In genomic region chr3:130517541-130517940, GRCh38 we compare ENCODE assay signal across 14 cellular contexts. TPM values are rescaled to one million over a fixed set of nuclear protein-coding genes. Genes with fewer than 3 reads are reported as not detected.
DNase-seq lines count a peak whose midpoint lies in the region; ATAC-seq and TF ChIP-seq lines count a peak whose summit lies in the region.
"Had no signal": no experiment of that assay in that cellular context is flagged by ENCODE, and none has a peak within 500 bp of the region (broad histone marks: within the 10 kb centered on the region; RNA-seq: fewer than 3 reads in every experiment).

No MANE protein-coding gene starts in this region.

- H3K9me3 ChIP-seq in SK-N-MC (ENCODE audit: low read depth, low read length), result no peaks in the 10 kb centered on the region

- H3K27ac Mint-ChIP-seq in glutamatergic neuron (ENCODE audit: unreplicated experiment) (no peak overlapping the region), mesothelial cell of epicardium (peak overlapping the region; percentile 70)
- no peak overlapping the region for H3K27ac Mint-ChIP-seq in activated CD8-positive, alpha-beta memory T cell treated with anti-CD3 and anti-CD28 coated beads, Interleukin-2, amount 10 ng/mL, durations not matched to agents 7 days and 5 days

- H3K27me3 Mint-ChIP-seq in glutamatergic neuron (ENCODE audit: unreplicated experiment) (peaks cover 13% of the 10 kb centered on the region), mesothelial cell of epicardium (ENCODE audit: low read depth) (peaks cover 46% of the 10 kb centered on the region)
- peaks cover 55% of the 10 kb centered on the region for H3K27me3 Mint-ChIP-seq in activated CD8-positive, alpha-beta memory T cell treated with anti-CD3 and anti-CD28 coated beads, Interleukin-2, amount 10 ng/mL, durations not matched to agents 7 days and 5 days

- ATAC-seq in GM18517 (IDR thresholded peaks at IDR 0.05; ENCODE audit: unreplicated experiment), result no peak
- ATAC-seq in activated CD8-positive, alpha-beta memory T cell treated with anti-CD3 and anti-CD28 coated beads, Interleukin-2, amount 10 ng/mL, durations not matched to agents 7 days and 5 days, result no peak

- H3K4me1 Mint-ChIP-seq in glutamatergic neuron (ENCODE audit: low read depth, unreplicated experiment) (peaks cover 7% of the 10 kb centered on the region), mesothelial cell of epicardium (peaks cover 12% of the 10 kb centered on the region)
- H3K4me1 Mint-ChIP-seq in activated CD8-positive, alpha-beta memory T cell treated with anti-CD3 and anti-CD28 coated beads, Interleukin-2, amount 10 ng/mL, durations not matched to agents 7 days and 5 days, result no peaks in the 10 kb centered on the region

- no peak for TF ChIP-seq CTCF in glutamatergic neuron (IDR thresholded peaks at IDR 0.05; ENCODE audit: partially characterized antibody, unreplicated experiment)
- TF ChIP-seq CTCF in mesothelial cell of epicardium (IDR thresholded peaks at IDR 0.05; ENCODE audit: unreplicated experiment), result no peak

- no peak overlapping the region for H3K27ac ChIP-seq in SK-N-MC
- H3K27ac ChIP-seq: WERI-Rb-1 had no signal

- peak; percentile 53 for DNase-seq in AG08395 (ENCODE audit: low spot score)
- DNase-seq in SK-N-MC (ENCODE audit: low read depth, low spot score), result no peak
- DNase-seq in glutamatergic neuron, result no peak
- no peak for DNase-seq in mesothelial cell of epicardium (ENCODE audit: low spot score in 2 of 2, unreplicated experiment in 2 of 2)
- DNase-seq in NK-92 (lab: John Stamatoyannopoulos, UW; ENCODE audit: unreplicated experiment), result no peak
- DNase-seq in A172 (ENCODE audit: low spot score), result no peak
- DNase-seq in activated CD8-positive, alpha-beta memory T cell treated with anti-CD3 and anti-CD28 coated beads, Interleukin-2, amount 10 ng/mL, durations not matched to agents 7 days and 5 days, result no peak
- DNase-seq: activated CD8-positive, alpha-beta memory T cell treated with anti-CD3 and anti-CD28 coated beads, Interleukin-2, amount 50 U/mL, for 4 hours; GOT3; IMR-90; NCI-H526 treated with DMSO at 0.1 percent for 48 hours; SIG-M5; WERI-Rb-1 had no signal

- H3K4me3 ChIP-seq in SK-N-MC, result peak overlapping the region; percentile 55

- H3K36me3 ChIP-seq in SK-N-MC (ENCODE audit: insufficient read depth, low read length), result no peaks in the 10 kb centered on the region
- H3K36me3 ChIP-seq: WERI-Rb-1 had no signal

- no peak overlapping the region for H3K9ac ChIP-seq in SK-N-MC (ENCODE audit: insufficient read length)

- CTCF ChIA-PET in activated CD8-positive, alpha-beta memory T cell treated with anti-CD3 and anti-CD28 coated beads, Interleukin-2, amount 10 ng/mL, durations not matched to agents 7 days and 5 days (lab: Charles Lee), result no interaction called here

- H3K36me3 Mint-ChIP-seq in glutamatergic neuron (ENCODE audit: unreplicated experiment) (peaks cover 10% of the 10 kb centered on the region), mesothelial cell of epicardium (no peaks in the 10 kb centered on the region)
- H3K36me3 Mint-ChIP-seq in activated CD8-positive, alpha-beta memory T cell treated with anti-CD3 and anti-CD28 coated beads, Interleukin-2, amount 10 ng/mL, durations not matched to agents 7 days and 5 days, result no peaks in the 10 kb centered on the region

- H3K4me3 Mint-ChIP-seq in glutamatergic neuron (ENCODE audit: unreplicated experiment) (peak overlapping the region; percentile 89), mesothelial cell of epicardium (peak overlapping the region; percentile 79)
- H3K4me3 Mint-ChIP-seq in activated CD8-positive, alpha-beta memory T cell treated with anti-CD3 and anti-CD28 coated beads, Interleukin-2, amount 10 ng/mL, durations not matched to agents 7 days and 5 days, result no peak overlapping the region

- H3K9me3 Mint-ChIP-seq in glutamatergic neuron (ENCODE audit: unreplicated experiment) (peaks cover 7% of the 10 kb centered on the region), mesothelial cell of epicardium (peaks cover 10% of the 10 kb centered on the region)
- no peaks in the 10 kb centered on the region for H3K9me3 Mint-ChIP-seq in activated CD8-positive, alpha-beta memory T cell treated with anti-CD3 and anti-CD28 coated beads, Interleukin-2, amount 10 ng/mL, durations not matched to agents 7 days and 5 days (ENCODE audit: low read depth)

RNA-seq across cellular contexts. Expression of gene COL6A6, which starts 0.6 kb away (rescaled TPM):
- 0.25 TPM for total RNA-seq in glutamatergic neuron (ENCODE audit: unreplicated experiment)
- 13.3 to 14.0 TPM (median 13.7 TPM) in 3 replicates for total RNA-seq in mesothelial cell of epicardium
- not detected in 2 replicates for total RNA-seq in A172 (2014; rRNA removed; shearing (Covaris generic))
- not detected for total RNA-seq in activated CD8-positive, alpha-beta memory T cell treated with anti-CD3 and anti-CD28 coated beads, Interleukin-2, amount 10 ng/mL, durations not matched to agents 7 days and 5 days
- total RNA-seq: IMR-90 had no signal

Comparison
In these comparisons a context has a peak if more than half of its experiments do, and no peak if none do; other contexts are left out.
1. RNA of gene COL6A6, which starts 0.6 kb away (total RNA-seq): 13.3 to 14.0 TPM in mesothelial cell of epicardium; 0.25 TPM in glutamatergic neuron (single experiment), not detected in A172 and not detected in activated CD8-positive, alpha-beta memory T cell treated with anti-CD3 and anti-CD28 coated beads, Interleukin-2, amount 10 ng/mL, durations not matched to agents 7 days and 5 days; every median in the first group is over 10 times any median in the second.